In genomic region chr12:11731042-11731357, GRCh38 we compare ENCODE assay signal across 9 cellular contexts.
DNase-seq lines count a peak whose midpoint lies in the region; ATAC-seq, FAIRE-seq and TF ChIP-seq lines count a peak whose summit lies in the region.
"Had no signal": no experiment of that assay in that cellular context is flagged by ENCODE, and none has a peak within 500 bp of the region (broad histone marks: within the 10 kb centered on the region; RNA-seq: fewer than 3 reads in every experiment).

No MANE protein-coding gene starts in this region.

- FAIRE-seq in A549 (lab: Jason Lieb, UNC) (no peak), RCC 7860 (lab: Jason Lieb, UNC) (no peak)

- CTCF ChIA-PET in A549 (lab: Yijun Ruan, JAX) = no interaction called here

- no peak overlapping the region for H3K4me3 ChIP-seq in A549
- 0 out of 2 replicates have a peak overlapping the region, but pooled peaks have one; percentile 18 for H3K4me3 ChIP-seq in GM23248
- H3K4me3 ChIP-seq in ascending aorta = peak overlapping the region in 1 of 2 donors; percentile 6

- H3K36me3 Mint-ChIP-seq in natural killer cell treated with Interleukin-12 subunit alpha and Interleukin-12 subunit beta and Interleukin-15 and Interleukin-18, amount 100 ng/mL, for 72 hours = peaks cover 1% of the 10 kb centered on the region

- H3K4me1 ChIP-seq in A549 = peaks cover 19% of the 10 kb centered on the region; the same call in 2 of the 3 replicates
- peaks cover 27% of the 10 kb centered on the region for H3K4me1 ChIP-seq in GM23248 (ENCODE audit: insufficient read depth)
- peaks cover 10 to 24% of the 10 kb centered on the region in 2 donors for H3K4me1 ChIP-seq in ascending aorta

- ATAC-seq in A549 = no peak
- ATAC-seq in natural killer cell treated with Interleukin-12 subunit alpha and Interleukin-12 subunit beta and Interleukin-15 and Interleukin-18, amount 100 ng/mL, for 72 hours = peak in 1 of 2 donors; percentile 47
- ATAC-seq in HG03108 (IDR thresholded peaks at IDR 0.05; ENCODE audit: unreplicated experiment) = no peak

- H4K20me1 ChIP-seq in GM23248 (ENCODE audit: insufficient read depth) = no peaks in the 10 kb centered on the region

- 79% methylated on average over 1 of the region's 1 CpG for WGBS in A549 (ENCODE audit: missing lambda C conversion rate)
- 100% methylated on average over 1 of the region's 1 CpG for WGBS in GM23248 (ENCODE audit: low coverage in 1 of 2, low lambda C conversion rate in 2 of 2, missing lambda C conversion rate in 2 of 2), 2 experiments

- TF ChIP-seq CTCF in A549 (IDR thresholded peaks at IDR 0.05) (no peak), ascending aorta (IDR thresholded peaks at IDR 0.05) (no peak)

- H3K36me3 ChIP-seq in GM23248 (ENCODE audit: low read depth) = no peaks in the 10 kb centered on the region
- H3K36me3 ChIP-seq in ascending aorta = no peaks in the 10 kb centered on the region

- no peak overlapping the region for H2AFZ ChIP-seq in GM23248

- H3K9me3 Mint-ChIP-seq in natural killer cell treated with Interleukin-12 subunit alpha and Interleukin-12 subunit beta and Interleukin-15 and Interleukin-18, amount 100 ng/mL, for 72 hours = no peaks in the 10 kb centered on the region

- intact Hi-C loops in ascending aorta (cut with DNase I) = no loop called here

- H3F3A ChIP-seq in GM23248 (ENCODE audit: insufficient read depth) = no peaks in the 10 kb centered on the region

- DNase-seq in A549 (ENCODE audit: low read depth in 1 of 2, low spot score in 1 of 2) (no peak), GM23248 (no peak), ascending aorta (ENCODE audit: low spot score in 2 of 2) (no peak), RCC 7860 (ENCODE audit: low spot score) (no peak), DMS 273 treated with DMSO at 0.1 percent for 48 hours (lab: John Stamatoyannopoulos, UW) (no peak), NCI-H748 (lab: John Stamatoyannopoulos, UW; ENCODE audit: unreplicated experiment) (no peak)
- no peak for DNase-seq in natural killer cell treated with Interleukin-12 subunit alpha and Interleukin-12 subunit beta and Interleukin-15 and Interleukin-18, amount 100 ng/mL, for 72 hours (ENCODE audit: low spot score)
- DNase-seq: retina had no signal

- TF ChIP-seq RAD21 in A549 (conservative IDR thresholded peaks at IDR 0.05 in 1 of 2, IDR thresholded peaks at IDR 0.05 in 1 of 2) = no peak

- H3K4me2 ChIP-seq in A549 (peak overlapping the region; percentile 48), GM23248 (ENCODE audit: unreplicated experiment) (peak overlapping the region; percentile 40)

- peaks cover 90% of the 10 kb centered on the region for H3K79me2 ChIP-seq in GM23248 (ENCODE audit: insufficient read depth)

- in situ Hi-C loops in GM23248 (cut with MboI) = no loop called here

- peaks cover 47 to 58% of the 10 kb centered on the region in 2 donors for H3K4me1 Mint-ChIP-seq in natural killer cell treated with Interleukin-12 subunit alpha and Interleukin-12 subunit beta and Interleukin-15 and Interleukin-18, amount 100 ng/mL, for 72 hours (ENCODE audit: low read depth in 2 of 2)

- H3K27me3 Mint-ChIP-seq in natural killer cell treated with Interleukin-12 subunit alpha and Interleukin-12 subunit beta and Interleukin-15 and Interleukin-18, amount 100 ng/mL, for 72 hours = no peaks in the 10 kb centered on the region

- H3K27me3 ChIP-seq in GM23248 (replicated peaks; ENCODE audit: insufficient read depth) (no peaks in the 10 kb centered on the region), ascending aorta (no peaks in the 10 kb centered on the region)

- H3K27ac ChIP-seq in A549 = peak overlapping the region in 1 of 2 experiments; percentile 20; a peak in 1 of 6 replicates
- peak overlapping the region; percentile 24 for H3K27ac ChIP-seq in GM23248
- H3K27ac ChIP-seq in ascending aorta = peak overlapping the region; percentile 77 to 85

- peak overlapping the region; percentile 58 to 88 for H3K27ac Mint-ChIP-seq in natural killer cell treated with Interleukin-12 subunit alpha and Interleukin-12 subunit beta and Interleukin-15 and Interleukin-18, amount 100 ng/mL, for 72 hours

- TF ChIP-seq POLR2A in A549 (IDR thresholded peaks at IDR 0.05; ENCODE audit: low read length) = no peak

- no peak overlapping the region for H3K9ac ChIP-seq in GM23248

- POLR2A ChIA-PET in A549 (lab: Yijun Ruan, JAX) = no interaction called here

- H3K4me3 Mint-ChIP-seq in natural killer cell treated with Interleukin-12 subunit alpha and Interleukin-12 subunit beta and Interleukin-15 and Interleukin-18, amount 100 ng/mL, for 72 hours = peak overlapping the region; percentile 51

- H3K9me2 ChIP-seq in GM23248 (ENCODE audit: insufficient read depth) = no peaks in the 10 kb centered on the region

- no peaks in the 10 kb centered on the region for H3K9me3 ChIP-seq in A549
- no peaks in the 10 kb centered on the region for H3K9me3 ChIP-seq in GM23248 (ENCODE audit: low read depth)
- no peaks in the 10 kb centered on the region for H3K9me3 ChIP-seq in ascending aorta

- TF ChIP-seq EP300 in A549 (IDR thresholded peaks at IDR 0.05) = no peak

TF ChIP-seq in A549, 52 proteins besides CTCF, POLR2A, EP300 and RAD21:
- TF ChIP-seq NPAS2 (CRISPR knock-in tag; IDR thresholded peaks at IDR 0.05; ENCODE audit: borderline replicate concordance) (no peak), RNF2 (IDR thresholded peaks at IDR 0.05; ENCODE audit: borderline replicate concordance, low read depth) (no peak), MAZ (IDR thresholded peaks at IDR 0.05; ENCODE audit: borderline replicate concordance, low read depth, low read length) (no peak)
